ENCODE assay signal across 9 cellular contexts in genomic region chr12:94244165-94245133, GRCh38.
DNase-seq lines count a peak whose midpoint lies in the region; ATAC-seq, FAIRE-seq and TF ChIP-seq lines count a peak whose summit lies in the region.
"Had no signal": no experiment of that assay in that cellular context is flagged by ENCODE, and none has a peak within 500 bp of the region (broad histone marks: within the 10 kb centered on the region; RNA-seq: fewer than 3 reads in every experiment).

No MANE protein-coding gene starts in this region.

- peak; percentile 58 for ATAC-seq in HG02642 (IDR thresholded peaks at IDR 0.05; ENCODE audit: poor library complexity, unreplicated experiment)
- ATAC-seq in esophagus mucosa = peak; percentile 49
- ATAC-seq: HCT116 had no signal

- peak; percentile 83 for FAIRE-seq in GM12892 (lab: Jason Lieb, UNC)

- DNase-seq in GM12892 (ENCODE audit: insufficient read length) = peak; percentile 35
- DNase-seq in SIG-M5 treated with dmso at 0.1 percent for 504 hours (lab: John Stamatoyannopoulos, UW; ENCODE audit: unreplicated experiment) = peak; percentile 99
- no peak for DNase-seq in caudate nucleus (lab: John Stamatoyannopoulos, UW)
- DNase-seq in NCI-H446 (lab: John Stamatoyannopoulos, UW) = no peak
- DNase-seq in HuH-7 (ENCODE audit: low spot score) = no peak
- DNase-seq in ecto neural progenitor cell (ENCODE audit: low spot score) = no peak

- TF ChIP-seq POLR2A in GM12892 (IDR thresholded peaks at IDR 0.05; ENCODE audit: low read depth, low read length) = no peak; the same call in 1 of the 2 replicates

- H3K27ac ChIP-seq in caudate nucleus (ENCODE audit: low read depth, low read length) = no peak overlapping the region

Comparison
In these comparisons a context has a peak if more than half of its experiments do, and no peak if none do; other contexts are left out.
1. DNase-seq: peak in GM12892 (single experiment) and SIG-M5 treated with dmso at 0.1 percent for 504 hours (single experiment); none in caudate nucleus (0 of 61), NCI-H446 (0 of 2), HuH-7 (single experiment) and ecto neural progenitor cell (single experiment).